In the genomic region with DNA sequence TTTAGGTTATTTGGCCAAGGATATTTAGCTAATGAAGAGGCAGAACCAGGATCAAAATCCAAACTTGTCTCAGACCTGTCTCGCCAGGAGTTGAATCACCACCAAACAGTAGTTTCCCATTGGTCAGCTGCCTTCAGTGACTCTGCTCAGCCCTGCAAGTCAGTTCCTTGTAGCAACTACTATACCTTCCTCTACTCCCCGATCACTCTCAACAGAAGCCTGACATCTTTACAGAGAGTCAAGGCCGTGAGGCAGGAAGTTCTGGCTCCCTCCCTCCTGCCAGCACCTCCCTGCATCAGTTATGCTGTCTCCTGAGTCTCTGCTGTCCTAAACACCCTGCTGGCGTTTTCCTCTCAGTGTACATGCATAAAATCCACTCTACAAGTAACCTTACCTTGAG, we compare ENCODE assay signal across 29 cellular contexts. TPM values are rescaled to one million over a fixed set of nuclear protein-coding genes. Genes with fewer than 3 reads are reported as not detected.
A peak's percentile ranks its signal among the peaks of the same experiment; 100 is the strongest.
DNase-seq lines count a peak whose midpoint lies in the region; ATAC-seq and TF ChIP-seq lines count a peak whose summit lies in the region.
"Had no signal": no experiment of that assay in that cellular context is flagged by ENCODE, and none has a peak within 500 bp of the region (broad histone marks: within the 10 kb centered on the region; RNA-seq: fewer than 3 reads in every experiment).

No MANE protein-coding gene starts in this region.

- POLR2A ChIA-PET in RWPE1 (lab: Yijun Ruan, JAX; ENCODE audit: low non-redundant PET): no interaction called here

- H3K27me3 Mint-ChIP-seq in activated naive CD4-positive, alpha-beta T cell treated with anti-CD3 and anti-CD28 coated beads, Interleukin-2, amount 10 ng/mL, durations not matched to agents 7 days and 5 days: no peaks in the 10 kb centered on the region
- H3K27me3 Mint-ChIP-seq: dendritic cell treated with granulocyte-macrophage colony-stimulating factor and Interleukin-4, amounts not matched to agents 40 ng/mL and 50 ng/mL, for 4 days; naive B cell had no signal

- H3K36me3 Mint-ChIP-seq in activated naive CD4-positive, alpha-beta T cell treated with anti-CD3 and anti-CD28 coated beads, Interleukin-2, amount 10 ng/mL, durations not matched to agents 7 days and 5 days: peaks cover 46% of the 10 kb centered on the region

- TF ChIP-seq CTCF in RWPE1 (conservative IDR thresholded peaks at IDR 0.05; ENCODE audit: low read depth): no peak

- intact Hi-C loops in posterior vena cava (cut with DNase I): no loop called here

- no peaks in the 10 kb centered on the region for H3K4me1 Mint-ChIP-seq in activated naive CD4-positive, alpha-beta T cell treated with anti-CD3 and anti-CD28 coated beads, Interleukin-2, amount 10 ng/mL, durations not matched to agents 7 days and 5 days

- H3K9me3 Mint-ChIP-seq in activated naive CD4-positive, alpha-beta T cell treated with anti-CD3 and anti-CD28 coated beads, Interleukin-2, amount 10 ng/mL, durations not matched to agents 7 days and 5 days: no peaks in the 10 kb centered on the region
- H3K9me3 Mint-ChIP-seq: dendritic cell treated with granulocyte-macrophage colony-stimulating factor and Interleukin-4, amounts not matched to agents 40 ng/mL and 50 ng/mL, for 4 days; naive B cell had no signal

- H3K27ac ChIP-seq in RWPE1 (peak overlapping the region; percentile 57), epithelial cell of prostate (peak overlapping the region; percentile 83)
- H3K27ac ChIP-seq: heart left ventricle, ovary, thoracic aorta, vagina had no signal

- CTCF ChIA-PET in activated naive CD4-positive, alpha-beta T cell treated with anti-CD3 and anti-CD28 coated beads, Interleukin-2, amount 10 ng/mL, durations not matched to agents 7 days and 5 days (lab: Charles Lee): interaction anchor here (1.8 kb wide), 1 partner anchor 16 kb away, joined by 7 read pairs; no protein-coding TSS in a partner anchor
- CTCF ChIA-PET in RWPE1 (lab: Yijun Ruan, JAX): interaction anchor here (1.1 kb wide), 1 partner anchor 83 kb away, joined by 3 read pairs; no protein-coding TSS in a partner anchor

- ATAC-seq in HG02678 (IDR thresholded peaks at IDR 0.05; ENCODE audit: unreplicated experiment) (no peak), HG03378 (IDR thresholded peaks at IDR 0.05; ENCODE audit: unreplicated experiment) (no peak)
- ATAC-seq: GM12878, heart left ventricle, left lobe of liver, right cardiac atrium had no signal

- H3K4me3 Mint-ChIP-seq in activated naive CD4-positive, alpha-beta T cell treated with anti-CD3 and anti-CD28 coated beads, Interleukin-2, amount 10 ng/mL, durations not matched to agents 7 days and 5 days: no peak overlapping the region
- H3K4me3 Mint-ChIP-seq: dendritic cell treated with granulocyte-macrophage colony-stimulating factor and Interleukin-4, amounts not matched to agents 40 ng/mL and 50 ng/mL, for 4 days; naive B cell had no signal

- peak overlapping the region; percentile 71 for H3K27ac Mint-ChIP-seq in activated naive CD4-positive, alpha-beta T cell treated with anti-CD3 and anti-CD28 coated beads, Interleukin-2, amount 10 ng/mL, durations not matched to agents 7 days and 5 days
- H3K27ac Mint-ChIP-seq: dendritic cell treated with granulocyte-macrophage colony-stimulating factor and Interleukin-4, amounts not matched to agents 40 ng/mL and 50 ng/mL, for 4 days had no signal

- no peak for DNase-seq in activated naive CD4-positive, alpha-beta T cell treated with anti-CD3 and anti-CD28 coated beads, Interleukin-2, amount 10 ng/mL, durations not matched to agents 7 days and 5 days
- no peak for DNase-seq in activated naive CD4-positive, alpha-beta T cell treated with Interleukin-2 at 50 U/mL for 16 hours
- peak; percentile 45 for DNase-seq in RWPE1 (ENCODE audit: low spot score)
- peak; percentile 72 for DNase-seq in epithelial cell of prostate (ENCODE audit: low read depth, low spot score)
- DNase-seq in posterior vena cava (ENCODE audit: low spot score): peak; percentile 1
- DNase-seq in NCI-H82 (lab: John Stamatoyannopoulos, UW): no peak
- DNase-seq: activated CD8-positive, alpha-beta memory T cell treated with anti-CD3 and anti-CD28 coated beads, Interleukin-2, amount 50 U/mL, for 4 hours; activated effector memory CD4-positive, alpha-beta T cell treated with anti-CD3 and anti-CD28 coated beads, Interleukin-2, amount 50 U/mL, for 16 hours; anterior cingulate cortex; central memory CD4-positive, alpha-beta T cell; heart left ventricle; Karpas-422; MV-4-11; naive B cell; NCI-H1694 treated with DMSO at 0.1 percent for 48 hours; NCI-H2171 treated with DMSO at 0.1 percent for 48 hours; NCI-H526 treated with DMSO at 0.1 percent for 48 hours; ovary; right cardiac atrium; stimulated activated CD4-positive, alpha-beta T cell treated with anti-CD3 and anti-CD28 coated beads, Interleukin-4, amount 100 ng/mL, for 4 hours; stimulated activated naive CD4-positive, alpha-beta T cell treated with Interleukin-2 at 50 U/mL for 16 hours; T-helper 1 cell had no signal

RNA-seq across cellular contexts. Expression of a gene that starts 13.2 kb away (rescaled TPM):
- total RNA-seq in posterior vena cava: 100 to 1,000 TPM; 131 to 139 TPM

RNA-seq across cellular contexts. Expression of a gene that starts 14.3 kb away (rescaled TPM):
- 10 to 100 TPM; 16.7 to 17.1 TPM for total RNA-seq in posterior vena cava

RNA-seq across cellular contexts. Expression of a gene that starts 59.5 kb away (rescaled TPM):
- total RNA-seq in posterior vena cava: 10 to 100 TPM; 51.9 to 58.7 TPM

Comparison
In these comparisons a context has a peak if more than half of its experiments do, and no peak if none do; other contexts are left out.
1. DNase-seq: peak in RWPE1 (single experiment), epithelial cell of prostate (single experiment) and posterior vena cava (single experiment); none in activated naive CD4-positive, alpha-beta T cell treated with anti-CD3 and anti-CD28 coated beads, Interleukin-2, amount 10 ng/mL, durations not matched to agents 7 days and 5 days (single experiment), activated naive CD4-positive, alpha-beta T cell treated with Interleukin-2 at 50 U/mL for 16 hours (single experiment) and NCI-H82 (single experiment).